Comparison of ENCODE assay signal across 11 cellular contexts in genomic region chr2:109659356-109660045, GRCh38. TPM values are rescaled to one million over a fixed set of nuclear protein-coding genes. Genes with fewer than 3 reads are reported as not detected.
"Had no signal": no experiment of that assay in that cellular context is flagged by ENCODE, and none has a peak within 500 bp of the region (broad histone marks: within the 10 kb centered on the region; RNA-seq: fewer than 3 reads in every experiment).

No MANE protein-coding gene starts in this region.

- H3K4me3 ChIP-seq: ovary had no signal

- H3K36me3 Mint-ChIP-seq: activated naive CD4-positive, alpha-beta T cell treated with anti-CD3 and anti-CD28 coated beads, Interleukin-2, amount 50 U/mL, for 24 hours; stimulated activated memory B cell treated with anti-CD40 and anti-IgM and Interleukin-4, amounts not matched to agents 10 μg/mL and 1 μg/mL and 100 μg/mL, for 72 hours; WTC11 had no signal

- ATAC-seq: activated CD8-positive, alpha-beta T cell treated with anti-CD3 and anti-CD28 coated beads, Interleukin-2, amount 10 ng/mL, durations not matched to agents 7 days and 5 days; stimulated activated memory B cell treated with anti-CD40 and anti-IgM and Interleukin-4, amounts not matched to agents 10 μg/mL and 1 μg/mL and 100 μg/mL, for 72 hours; WTC11 had no signal

- DNase-seq: activated CD4-positive, alpha-beta T cell treated with anti-CD3 and anti-CD28 coated beads for 48 hours; activated CD8-positive, alpha-beta memory T cell treated with anti-CD3 and anti-CD28 coated beads, Interleukin-2, amount 50 U/mL, for 4 hours; activated CD8-positive, alpha-beta T cell treated with anti-CD3 and anti-CD28 coated beads, Interleukin-2, amount 10 ng/mL, durations not matched to agents 7 days and 5 days; activated effector memory CD4-positive, alpha-beta T cell treated with anti-CD3 and anti-CD28 coated beads, Interleukin-2, amount 50 U/mL, for 16 hours; activated T-cell treated with anti-CD3 and anti-CD28 coated beads, Interleukin-2, amount 50 U/mL, for 48 hours; ovary had no signal

- H3K27ac Mint-ChIP-seq: activated CD8-positive, alpha-beta T cell treated with anti-CD3 and anti-CD28 coated beads, Interleukin-2, amount 10 ng/mL, durations not matched to agents 7 days and 5 days; activated naive CD4-positive, alpha-beta T cell treated with anti-CD3 and anti-CD28 coated beads, Interleukin-2, amount 50 U/mL, for 24 hours; stimulated activated memory B cell treated with anti-CD40 and anti-IgM and Interleukin-4, amounts not matched to agents 10 μg/mL and 1 μg/mL and 100 μg/mL, for 72 hours; T-helper 1 cell treated with Interleukin-12 subunit alpha and Interleukin-12 subunit beta and Interleukin-4 antibody, amounts not matched to agents 30 μg/mL and 1 μg/mL, for 36 hours; WTC11 had no signal

- H3K9me3 Mint-ChIP-seq: activated naive CD4-positive, alpha-beta T cell treated with anti-CD3 and anti-CD28 coated beads, Interleukin-2, amount 50 U/mL, for 24 hours; stimulated activated memory B cell treated with anti-CD40 and anti-IgM and Interleukin-4, amounts not matched to agents 10 μg/mL and 1 μg/mL and 100 μg/mL, for 72 hours; T-helper 1 cell treated with Interleukin-12 subunit alpha and Interleukin-12 subunit beta and Interleukin-4 antibody, amounts not matched to agents 30 μg/mL and 1 μg/mL, for 36 hours; WTC11 had no signal

- H3K36me3 ChIP-seq: ovary had no signal

- H3K27ac ChIP-seq: foreskin keratinocyte, ovary had no signal

- H3K9me3 ChIP-seq: ovary had no signal

- H3K27me3 ChIP-seq: foreskin keratinocyte, ovary had no signal

- H3K4me1 Mint-ChIP-seq: activated naive CD4-positive, alpha-beta T cell treated with anti-CD3 and anti-CD28 coated beads, Interleukin-2, amount 50 U/mL, for 24 hours; stimulated activated memory B cell treated with anti-CD40 and anti-IgM and Interleukin-4, amounts not matched to agents 10 μg/mL and 1 μg/mL and 100 μg/mL, for 72 hours had no signal

- H3K4me3 Mint-ChIP-seq: activated CD8-positive, alpha-beta T cell treated with anti-CD3 and anti-CD28 coated beads, Interleukin-2, amount 10 ng/mL, durations not matched to agents 7 days and 5 days; activated naive CD4-positive, alpha-beta T cell treated with anti-CD3 and anti-CD28 coated beads, Interleukin-2, amount 50 U/mL, for 24 hours; stimulated activated memory B cell treated with anti-CD40 and anti-IgM and Interleukin-4, amounts not matched to agents 10 μg/mL and 1 μg/mL and 100 μg/mL, for 72 hours; T-helper 1 cell treated with Interleukin-12 subunit alpha and Interleukin-12 subunit beta and Interleukin-4 antibody, amounts not matched to agents 30 μg/mL and 1 μg/mL, for 36 hours; WTC11 had no signal

RNA-seq across cellular contexts. Expression of gene SOWAHC, which starts 45.3 kb away (rescaled TPM):
- total RNA-seq: activated CD8-positive, alpha-beta T cell treated with anti-CD3 and anti-CD28 coated beads, Interleukin-2, amount 10 ng/mL, durations not matched to agents 7 days and 5 days had no signal
